8 cellular contexts compared by ENCODE assay signal in the genomic region with DNA sequence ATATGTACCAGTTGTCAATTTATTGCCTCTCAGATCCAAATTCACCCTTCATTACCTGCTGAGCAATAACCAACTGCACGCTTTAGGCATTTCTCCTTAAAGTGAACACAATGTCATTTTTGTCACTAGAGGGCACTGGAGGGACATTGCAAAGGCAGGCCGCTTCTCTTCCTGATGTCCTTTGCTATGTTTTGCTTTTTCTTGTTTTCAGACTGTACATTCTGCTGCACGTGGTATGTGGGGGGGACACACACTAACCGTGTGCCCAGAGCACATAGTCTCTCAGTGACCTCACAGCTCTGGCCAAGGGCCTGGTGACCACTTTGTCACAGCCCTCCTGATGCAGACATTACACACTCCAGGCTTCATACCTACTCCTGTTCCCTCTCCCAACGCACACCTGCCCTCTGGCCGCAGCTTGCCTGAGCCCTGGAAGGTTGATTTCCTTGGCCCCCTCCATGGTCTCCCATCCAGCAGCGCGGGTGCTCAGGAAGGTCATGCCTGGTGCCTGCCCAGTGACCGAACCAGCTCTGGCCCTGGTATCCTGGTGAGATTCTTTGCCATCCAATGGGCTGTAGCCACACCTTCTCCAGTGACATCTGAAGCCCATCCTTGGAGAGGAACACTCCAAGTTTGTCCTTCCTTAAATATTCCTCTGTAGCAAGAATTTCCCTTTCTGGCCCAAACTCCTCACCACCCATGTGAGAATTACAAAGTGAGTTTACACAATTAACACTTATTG. TPM values are rescaled to one million over a fixed set of nuclear protein-coding genes. Genes with fewer than 3 reads are reported as not detected.
DNase-seq lines count a peak whose midpoint lies in the region; ATAC-seq and TF ChIP-seq lines count a peak whose summit lies in the region.

No MANE protein-coding gene starts in this region.

- ATAC-seq in HG03097 (IDR thresholded peaks at IDR 0.05; ENCODE audit: low FRiP score, unreplicated experiment) (no peak), HG02623 (IDR thresholded peaks at IDR 0.05; ENCODE audit: unreplicated experiment) (no peak)

- H3F3A ChIP-seq in Loucy (ENCODE audit: low read depth) = no peaks in the 10 kb centered on the region

- no peaks in the 10 kb centered on the region for H3K9me2 ChIP-seq in Loucy (replicated peaks; ENCODE audit: low read depth, low read length)

- H3K4me1 ChIP-seq in Loucy (ENCODE audit: insufficient read depth, low read length, poor library complexity, severe bottlenecking) (no peaks in the 10 kb centered on the region), left ventricle myocardium inferior (peaks cover 6% of the 10 kb centered on the region)

- H3K27ac ChIP-seq in left ventricle myocardium inferior (replicated peaks) = no peak overlapping the region

- peak; percentile 83 for TF ChIP-seq CTCF in Loucy (conservative IDR thresholded peaks at IDR 0.05; ENCODE audit: low read length)
- TF ChIP-seq CTCF in left ventricle myocardium inferior (IDR thresholded peaks at IDR 0.05; ENCODE audit: borderline replicate concordance) = peak; percentile 64

- no peak overlapping the region for H3K9ac ChIP-seq in Loucy (ENCODE audit: low read depth, low read length, poor library complexity, severe bottlenecking)

- H2AFZ ChIP-seq in Loucy (ENCODE audit: low read length) = peak overlapping the region; percentile 77

- no peaks in the 10 kb centered on the region for H4K20me1 ChIP-seq in Loucy (ENCODE audit: insufficient read depth, low read length, poor library complexity, severe bottlenecking)

- no peaks in the 10 kb centered on the region for H3K79me2 ChIP-seq in Loucy (ENCODE audit: insufficient read depth, low read length)

- H3K27me3 ChIP-seq in Loucy (ENCODE audit: insufficient read depth, low read length, poor library complexity, severe bottlenecking) = no peaks in the 10 kb centered on the region
- peaks cover 4% of the 10 kb centered on the region for H3K27me3 ChIP-seq in left ventricle myocardium inferior (ENCODE audit: low read depth)

- DNase-seq in EL = peak; percentile 43
- peak; percentile 20 for DNase-seq in SKM-1 treated with dmso at 0.1 percent for 144 hours (lab: John Stamatoyannopoulos, UW; ENCODE audit: unreplicated experiment)
- no peak for DNase-seq in left ventricle myocardium inferior
- no peak for DNase-seq in ecto neural progenitor cell (ENCODE audit: low spot score)
- DNase-seq in T-helper 9 cell = no peak

- no peaks in the 10 kb centered on the region for H3K9me3 ChIP-seq in Loucy (ENCODE audit: insufficient read depth, low read depth, low read length)
- H3K9me3 ChIP-seq in left ventricle myocardium inferior (replicated peaks) = peaks cover 3% of the 10 kb centered on the region

- H3K36me3 ChIP-seq in Loucy (ENCODE audit: insufficient read depth, low read length) (no peaks in the 10 kb centered on the region), left ventricle myocardium inferior (no peaks in the 10 kb centered on the region)

- no peak overlapping the region for H3K4me3 ChIP-seq in Loucy (ENCODE audit: low read length, poor library complexity, severe bottlenecking)
- no peak overlapping the region for H3K4me3 ChIP-seq in left ventricle myocardium inferior

- no peak overlapping the region for H3K4me2 ChIP-seq in Loucy (ENCODE audit: low read depth, low read length, poor library complexity, severe bottlenecking)

- intact Hi-C loops in left ventricle myocardium inferior (cut with micrococcal nuclease) = loop anchor here (5.0 kb wide), 1 partner anchor 125 kb away; no protein-coding TSS in a partner anchor

RNA-seq across cellular contexts. Expression of a gene that starts 39.9 kb away (rescaled TPM):
- total RNA-seq in left ventricle myocardium inferior = 0.16 TPM

Comparison
In these comparisons a context has a peak if more than half of its experiments do, and no peak if none do; other contexts are left out.
1. DNase-seq: peak in EL (single experiment) and SKM-1 treated with dmso at 0.1 percent for 144 hours (single experiment); none in left ventricle myocardium inferior (single experiment), ecto neural progenitor cell (single experiment) and T-helper 9 cell (single experiment).